In genomic region chr20:36471885-36472642, GRCh38 we compare ENCODE assay signal across 9 cellular contexts.
A peak's percentile ranks its signal among the peaks of the same experiment; 100 is the strongest.
DNase-seq lines count a peak whose midpoint lies in the region; ATAC-seq, FAIRE-seq and TF ChIP-seq lines count a peak whose summit lies in the region.
"Had no signal": no experiment of that assay in that cellular context is flagged by ENCODE, and none has a peak within 500 bp of the region (broad histone marks: within the 10 kb centered on the region; RNA-seq: fewer than 3 reads in every experiment).

No MANE protein-coding gene starts in this region.

- FAIRE-seq in D721Med (lab: Jason Lieb, UNC), result no peak

- no peaks in the 10 kb centered on the region for H3K27me3 ChIP-seq in A673 (replicated peaks; ENCODE audit: insufficient read depth, low read depth, low read length, poor library complexity)
- no peaks in the 10 kb centered on the region for H3K27me3 ChIP-seq in breast epithelium

- H3K9me3 ChIP-seq in A673 (ENCODE audit: low read depth, low read length, poor library complexity, severe bottlenecking) (no peaks in the 10 kb centered on the region), breast epithelium (no peaks in the 10 kb centered on the region)

- intact Hi-C loops in A673 (cut with micrococcal nuclease; ENCODE audit: unreplicated experiment), result no loop called here
- intact Hi-C loops in breast epithelium (cut with DNase I; ENCODE audit: low total_unique reads), result no loop called here

- CTCF ChIA-PET in A673 (lab: Charles Lee), result interaction anchor here (0.6 kb wide), 1 partner anchor 82 kb away, joined by 3 read pairs; no protein-coding TSS in a partner anchor

- no peak overlapping the region for H3K4me3 ChIP-seq in A673 (ENCODE audit: low read depth, low read length, poor library complexity, severe bottlenecking)
- peak overlapping the region in 2 of 3 donors; percentile 37 to 54 for H3K4me3 ChIP-seq in breast epithelium

- POLR2A ChIA-PET in A673 (lab: Charles Lee; ENCODE audit: low non-redundant PET), result interaction anchor here (0.6 kb wide), 2 partner anchors 8 to 713 kb away, joined by 3 to 6 read pairs; no protein-coding TSS in a partner anchor

- peaks cover 45 to 49% (median 47%) of the 10 kb centered on the region in 3 donors for H3K4me1 Mint-ChIP-seq in IgD-negative memory B cell
- peaks cover 30 to 33% of the 10 kb centered on the region in 2 donors for H3K4me1 Mint-ChIP-seq in natural killer cell treated with Interleukin-12 subunit alpha and Interleukin-12 subunit beta and Interleukin-15 and Interleukin-18, amount 100 ng/mL, for 72 hours (ENCODE audit: low read depth in 2 of 2)

- no peaks in the 10 kb centered on the region for H3K9me3 Mint-ChIP-seq in IgD-negative memory B cell
- no peaks in the 10 kb centered on the region for H3K9me3 Mint-ChIP-seq in natural killer cell treated with Interleukin-12 subunit alpha and Interleukin-12 subunit beta and Interleukin-15 and Interleukin-18, amount 100 ng/mL, for 72 hours

- H3K36me3 Mint-ChIP-seq in IgD-negative memory B cell, result peaks cover 6% of the 10 kb centered on the region
- no peaks in the 10 kb centered on the region for H3K36me3 Mint-ChIP-seq in natural killer cell treated with Interleukin-12 subunit alpha and Interleukin-12 subunit beta and Interleukin-15 and Interleukin-18, amount 100 ng/mL, for 72 hours

- DNase-seq in A673 (ENCODE audit: low spot score), result no peak
- DNase-seq in breast epithelium (ENCODE audit: low spot score in 2 of 2), result no peak
- DNase-seq in natural killer cell treated with Interleukin-12 subunit alpha and Interleukin-12 subunit beta and Interleukin-15 and Interleukin-18, amount 100 ng/mL, for 72 hours (ENCODE audit: low spot score), result no peak
- no peak for DNase-seq in NCI-H2107 treated with DMSO at 0.1 percent for 48 hours (lab: John Stamatoyannopoulos, UW; ENCODE audit: unreplicated experiment)
- no peak for DNase-seq in D721Med (ENCODE audit: insufficient read length, low spot score)
- DNase-seq: DND-41 had no signal

- ATAC-seq in natural killer cell treated with Interleukin-12 subunit alpha and Interleukin-12 subunit beta and Interleukin-15 and Interleukin-18, amount 100 ng/mL, for 72 hours, result no peak
- no peak for ATAC-seq in HG03342 (IDR thresholded peaks at IDR 0.05; ENCODE audit: unreplicated experiment)
- no peak for ATAC-seq in GM18505 (IDR thresholded peaks at IDR 0.05; ENCODE audit: unreplicated experiment)

- H3K36me3 ChIP-seq in A673 (ENCODE audit: insufficient read depth, low read length, poor library complexity, severe bottlenecking) (no peaks in the 10 kb centered on the region), breast epithelium (no peaks in the 10 kb centered on the region)

- peak overlapping the region; percentile 90 to 98 (median 93) for H3K27ac Mint-ChIP-seq in IgD-negative memory B cell
- H3K27ac Mint-ChIP-seq in natural killer cell treated with Interleukin-12 subunit alpha and Interleukin-12 subunit beta and Interleukin-15 and Interleukin-18, amount 100 ng/mL, for 72 hours, result peak overlapping the region; percentile 67 to 91

- H3K27ac ChIP-seq in A673 (ENCODE audit: low read depth, low read length, poor library complexity, severe bottlenecking) (peak overlapping the region; percentile 61), breast epithelium (peak overlapping the region; percentile 83 to 91)

- TF ChIP-seq CTCF in A673 (conservative IDR thresholded peaks at IDR 0.05; ENCODE audit: low read depth, low read length) (no peak), breast epithelium (IDR thresholded peaks at IDR 0.05) (no peak), D721Med (IDR thresholded peaks at IDR 0.05; ENCODE audit: insufficient read depth, missing control alignments) (no peak)

- H3K4me1 ChIP-seq in A673 (ENCODE audit: insufficient read depth, low read length, poor library complexity, severe bottlenecking) (peaks cover 24% of the 10 kb centered on the region), breast epithelium (peaks cover 14 to 44% of the 10 kb centered on the region in 2 donors)

- no TSS peak for BruUV-seq in A673 (replicated peaks; lab: Mats Ljungman, UMichigan)

- H3K27me3 Mint-ChIP-seq in IgD-negative memory B cell, result no peaks in the 10 kb centered on the region
- no peaks in the 10 kb centered on the region for H3K27me3 Mint-ChIP-seq in natural killer cell treated with Interleukin-12 subunit alpha and Interleukin-12 subunit beta and Interleukin-15 and Interleukin-18, amount 100 ng/mL, for 72 hours

- H3K4me3 Mint-ChIP-seq in IgD-negative memory B cell, result peak overlapping the region; percentile 71 to 93 (median 85)
- peak overlapping the region; percentile 77 for H3K4me3 Mint-ChIP-seq in natural killer cell treated with Interleukin-12 subunit alpha and Interleukin-12 subunit beta and Interleukin-15 and Interleukin-18, amount 100 ng/mL, for 72 hours

- TF ChIP-seq POLR2A in breast epithelium (IDR thresholded peaks at IDR 0.05) (no peak), GM18505 (IDR thresholded peaks at IDR 0.05; ENCODE audit: borderline replicate concordance, extremely low read depth, insufficient read depth, insufficient read length) (no peak)
